Comparison of ENCODE assay signal across 9 cellular contexts in the genomic region with DNA sequence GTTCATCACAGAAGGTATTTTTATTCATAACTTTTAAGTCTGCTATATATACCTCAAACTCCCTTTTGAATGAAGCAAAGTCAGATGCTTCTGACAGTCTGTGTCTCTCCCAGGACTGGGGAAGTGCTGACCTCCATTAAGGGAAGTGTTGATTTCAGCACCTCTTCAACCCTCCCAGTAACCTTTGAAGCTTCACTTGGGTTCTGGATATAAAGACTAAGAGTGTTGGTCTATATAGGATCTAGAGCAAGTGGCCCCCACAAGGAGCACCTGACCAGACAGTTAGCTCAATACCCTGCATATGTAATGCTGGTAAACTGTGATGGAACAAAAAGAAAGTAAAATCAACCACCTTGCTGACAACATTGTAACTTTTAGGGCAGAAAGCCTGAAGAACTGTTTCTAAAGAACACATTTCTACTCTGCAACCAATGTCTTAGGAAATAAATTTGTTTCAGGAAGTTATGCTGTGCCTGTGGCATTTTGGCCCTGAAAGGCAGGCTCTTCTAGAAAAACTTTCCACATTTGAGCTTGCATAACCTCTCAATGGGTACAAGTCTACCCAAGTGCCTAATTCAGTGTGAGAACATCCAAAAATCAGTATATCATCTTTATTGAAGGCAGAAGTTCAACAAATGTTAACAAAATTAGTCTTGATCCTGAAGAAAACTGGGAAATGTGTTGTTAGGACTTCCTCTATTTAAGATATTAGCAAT. TPM values are rescaled to one million over a fixed set of nuclear protein-coding genes. Genes with fewer than 3 reads are reported as not detected.
DNase-seq lines count a peak whose midpoint lies in the region; ATAC-seq, FAIRE-seq and TF ChIP-seq lines count a peak whose summit lies in the region.
"Had no signal": no experiment of that assay in that cellular context is flagged by ENCODE, and none has a peak within 500 bp of the region (broad histone marks: within the 10 kb centered on the region; RNA-seq: fewer than 3 reads in every experiment).

No MANE protein-coding gene starts in this region.

- H3K79me2 ChIP-seq in keratinocyte (ENCODE audit: control insufficient read depth, insufficient read depth, low read length), result no peaks in the 10 kb centered on the region

- peaks cover 10% of the 10 kb centered on the region for H3K36me3 Mint-ChIP-seq in CD8-positive, alpha-beta T cell
- H3K36me3 Mint-ChIP-seq in T-helper 1 cell treated with Interleukin-12 subunit alpha and Interleukin-12 subunit beta and Interleukin-4 antibody, amounts not matched to agents 30 μg/mL and 1 μg/mL, for 36 hours (ENCODE audit: low read depth), result peaks cover 24% of the 10 kb centered on the region

- H3K36me3 ChIP-seq in CD8-positive, alpha-beta T cell (ENCODE audit: insufficient read depth, low read length), result no peaks in the 10 kb centered on the region
- no peaks in the 10 kb centered on the region for H3K36me3 ChIP-seq in keratinocyte (ENCODE audit: control insufficient read depth in 2 of 2, extremely low read depth in 1 of 2, insufficient read depth in 2 of 2, low read length in 2 of 2)

- peak overlapping the region; percentile 83 for H3K4me3 Mint-ChIP-seq in CD8-positive, alpha-beta T cell
- peak overlapping the region; percentile 87 for H3K4me3 Mint-ChIP-seq in T-helper 1 cell treated with Interleukin-12 subunit alpha and Interleukin-12 subunit beta and Interleukin-4 antibody, amounts not matched to agents 30 μg/mL and 1 μg/mL, for 36 hours

- H4K20me1 ChIP-seq in keratinocyte (ENCODE audit: control insufficient read depth, extremely low read depth, insufficient read depth, low read length), result no peaks in the 10 kb centered on the region

- CTCF ChIA-PET in CD8-positive, alpha-beta T cell (lab: Charles Lee), result interaction anchor here (0.6 to 0.7 kb wide), 2 partner anchors 31 to 57 kb away, joined by 3 to 4 read pairs; partner anchors contain the start of genes AP4B1 and HIPK1

- peak; percentile 15 for ATAC-seq in CD8-positive, alpha-beta T cell
- peak; percentile 7 for ATAC-seq in HG02759 (IDR thresholded peaks at IDR 0.05; ENCODE audit: unreplicated experiment)
- ATAC-seq in GM18907 (IDR thresholded peaks at IDR 0.05; ENCODE audit: unreplicated experiment), result no peak

- POLR2A ChIA-PET in CD8-positive, alpha-beta T cell (lab: Charles Lee), result interaction anchor here (0.6 to 1.3 kb wide), 5 partner anchors 12 to 75 kb away, joined by 3 to 4 read pairs (median 3); partner anchors contain the start of genes AP4B1 and DCLRE1B

- peaks cover 80% of the 10 kb centered on the region for H3K4me1 Mint-ChIP-seq in CD8-positive, alpha-beta T cell (ENCODE audit: low read depth)
- peaks cover 63% of the 10 kb centered on the region for H3K4me1 Mint-ChIP-seq in T-helper 1 cell treated with Interleukin-12 subunit alpha and Interleukin-12 subunit beta and Interleukin-4 antibody, amounts not matched to agents 30 μg/mL and 1 μg/mL, for 36 hours (ENCODE audit: low read depth)

- intact Hi-C loops in CD8-positive, alpha-beta T cell (cut with DNase I, micrococcal nuclease), result no loop called here

- H3K4me1 ChIP-seq in CD8-positive, alpha-beta T cell (ENCODE audit: insufficient read depth, low read length), result peaks cover 65% of the 10 kb centered on the region
- H3K4me1 ChIP-seq in keratinocyte (ENCODE audit: control insufficient read depth, extremely low read depth, insufficient read depth, low read length), result peaks cover 53% of the 10 kb centered on the region

- DNase-seq in CD8-positive, alpha-beta T cell, result peak in 1 of 7 experiments; percentile 21
- no peak for DNase-seq in keratinocyte (ENCODE audit: low read depth, low spot score)
- no peak for DNase-seq in NCI-H1105 (lab: John Stamatoyannopoulos, UW)
- no peak for DNase-seq in substantia nigra (lab: John Stamatoyannopoulos, UW)
- DNase-seq in activated CD8-positive, alpha-beta memory T cell treated with anti-CD3 and anti-CD28 coated beads for 24 hours, result no peak
- DNase-seq: NCI-H1436 treated with DMSO at 0.1 percent for 48 hours had no signal

- H3K9me3 Mint-ChIP-seq in CD8-positive, alpha-beta T cell, result no peaks in the 10 kb centered on the region
- H3K9me3 Mint-ChIP-seq in T-helper 1 cell treated with Interleukin-12 subunit alpha and Interleukin-12 subunit beta and Interleukin-4 antibody, amounts not matched to agents 30 μg/mL and 1 μg/mL, for 36 hours, result no peaks in the 10 kb centered on the region

- peak overlapping the region; percentile 33 for H2AFZ ChIP-seq in keratinocyte (ENCODE audit: control insufficient read depth, low read length)

- peak overlapping the region; percentile 46 for H3K4me3 ChIP-seq in CD8-positive, alpha-beta T cell (ENCODE audit: low read depth, low read length)
- H3K4me3 ChIP-seq in keratinocyte (ENCODE audit: control insufficient read depth in 2 of 3, extremely low read depth in 1 of 3, insufficient read depth in 2 of 3, low read depth in 1 of 3, low read length in 3 of 3), result no peak overlapping the region

- H3K27me3 ChIP-seq in CD8-positive, alpha-beta T cell (ENCODE audit: insufficient read depth, low read length), result no peaks in the 10 kb centered on the region
- no peaks in the 10 kb centered on the region for H3K27me3 ChIP-seq in keratinocyte (ENCODE audit: control insufficient read depth, extremely low read depth, insufficient read depth, low read length)

- no peak overlapping the region for H3K9ac ChIP-seq in keratinocyte (ENCODE audit: control insufficient read depth, extremely low read depth, insufficient read depth, low read length)

- no peaks in the 10 kb centered on the region for H3K27me3 Mint-ChIP-seq in CD8-positive, alpha-beta T cell (ENCODE audit: low read depth)
- no peaks in the 10 kb centered on the region for H3K27me3 Mint-ChIP-seq in T-helper 1 cell treated with Interleukin-12 subunit alpha and Interleukin-12 subunit beta and Interleukin-4 antibody, amounts not matched to agents 30 μg/mL and 1 μg/mL, for 36 hours (ENCODE audit: low read depth)

- H3K27ac ChIP-seq in CD8-positive, alpha-beta T cell (ENCODE audit: low read depth, low read length), result peak overlapping the region; percentile 82
- H3K27ac ChIP-seq in keratinocyte (ENCODE audit: control insufficient read depth, insufficient read depth, low read length) (no peak overlapping the region), substantia nigra (ENCODE audit: low read depth, low read length, poor library complexity, severe bottlenecking) (no peak overlapping the region)

- dilution Hi-C loops in keratinocyte (cut with MboI; ENCODE audit: extremely low pct_ligation_motif_present, low sequenced_read_pairs), result no loop called here

- peak overlapping the region; percentile 39 for H3K4me2 ChIP-seq in keratinocyte (ENCODE audit: control insufficient read depth, extremely low read depth, insufficient read depth, low read depth, low read length)

- H3K9me1 ChIP-seq in keratinocyte (ENCODE audit: control insufficient read depth, extremely low read depth, insufficient read depth, low read length), result no peaks in the 10 kb centered on the region

- FAIRE-seq in keratinocyte (lab: Jason Lieb, UNC), result no peak

- H3K9me3 ChIP-seq in CD8-positive, alpha-beta T cell (ENCODE audit: low read length), result no peaks in the 10 kb centered on the region
- no peaks in the 10 kb centered on the region for H3K9me3 ChIP-seq in keratinocyte (ENCODE audit: control insufficient read depth, low read depth, low read length)

- peak overlapping the region; percentile 98 for H3K27ac Mint-ChIP-seq in CD8-positive, alpha-beta T cell
- peak overlapping the region; percentile 97 for H3K27ac Mint-ChIP-seq in T-helper 1 cell treated with Interleukin-12 subunit alpha and Interleukin-12 subunit beta and Interleukin-4 antibody, amounts not matched to agents 30 μg/mL and 1 μg/mL, for 36 hours

- TF ChIP-seq CTCF in CD8-positive, alpha-beta T cell (IDR thresholded peaks at IDR 0.05), result no peak
- TF ChIP-seq CTCF in keratinocyte (optimal IDR thresholded peaks at IDR 0.05 in 1 of 3, IDR thresholded peaks at IDR 0.05 in 1 of 3, conservative IDR thresholded peaks at IDR 0.05 in 1 of 3; ENCODE audit: extremely low read depth in 1 of 3, insufficient read depth in 2 of 3, low read length in 3 of 3), result no peak

RNA-seq across cellular contexts. Expression of gene PTPN22, which starts 0.9 kb away (rescaled TPM):
- 10 to 100 TPM; 48.6 to 52.4 TPM for total RNA-seq in CD8-positive, alpha-beta T cell
- 0.07 to 0.39 TPM (median 0.23 TPM) in 3 replicates for polyA plus RNA-seq in keratinocyte
- not detected for polyA plus RNA-seq in keratinocyte (2011; ENCODE audit: low read depth)
- 0.09 and 0.13 TPM in 2 replicates for polyA plus RNA-seq in keratinocyte (2011; cell fraction: cytosol; rRNA removed)
- polyA plus RNA-seq in keratinocyte (2011; cell fraction: nucleus; rRNA removed), result 0.20 and 0.27 TPM in 2 replicates
- polyA plus RNA-seq in keratinocyte (2012; ENCODE audit: low replicate concordance), result 0.17 TPM in 1 of 2 replicates, not detected in the other
- 0.26 to 0.43 TPM in 2 of 3 replicates, not detected in the other for polyA minus RNA-seq in keratinocyte
- not detected for polyA minus RNA-seq in keratinocyte (2011; cell fraction: cytosol; rRNA and poly(A)+ RNA removed)
- 0.63 TPM in 1 of 2 replicates, not detected in the other for polyA minus RNA-seq in keratinocyte (2011; cell fraction: nucleus; rRNA and poly(A)+ RNA removed)

RNA-seq across cellular contexts. Expression of gene BCL2L15, which starts 15.0 kb away (rescaled TPM):
- total RNA-seq in CD8-positive, alpha-beta T cell, result 1 to 10 TPM in 1 of 2 experiments, under 1 TPM in 1; 0.89 to 2.0 TPM
- 0.03 to 0.09 TPM (median 0.08 TPM) in 3 replicates for polyA plus RNA-seq in keratinocyte
- not detected for polyA plus RNA-seq in keratinocyte (2011; ENCODE audit: low read depth)
- polyA plus RNA-seq in keratinocyte (2011; cell fraction: cytosol; rRNA removed), result 0.02 and 0.03 TPM in 2 replicates
- polyA plus RNA-seq in keratinocyte (2011; cell fraction: nucleus; rRNA removed), result 0.15 and 0.17 TPM in 2 replicates
- polyA plus RNA-seq in keratinocyte (2012; ENCODE audit: low replicate concordance), result 0.16 TPM in 1 of 2 replicates, not detected in the other
- 0.07 to 0.83 TPM in 2 of 3 replicates, not detected in the other for polyA minus RNA-seq in keratinocyte
- not detected for polyA minus RNA-seq in keratinocyte (2011; cell fraction: cytosol; rRNA and poly(A)+ RNA removed)
- polyA minus RNA-seq in keratinocyte (2011; cell fraction: nucleus; rRNA and poly(A)+ RNA removed), result not detected in 2 replicates

RNA-seq across cellular contexts. Expression of gene AP4B1, which starts 32.2 kb away (rescaled TPM):
- 10 to 100 TPM; 63.7 to 67.3 TPM for total RNA-seq in CD8-positive, alpha-beta T cell
- 11.6 to 16.9 TPM (median 16.5 TPM) in 3 replicates for polyA plus RNA-seq in keratinocyte
- 11.1 TPM for polyA plus RNA-seq in keratinocyte (2011; ENCODE audit: low read depth)
- 6.6 and 9.4 TPM in 2 replicates for polyA plus RNA-seq in keratinocyte (2011; cell fraction: cytosol; rRNA removed)
- polyA plus RNA-seq in keratinocyte (2011; cell fraction: nucleus; rRNA removed), result 31.4 and 37.8 TPM in 2 replicates
- polyA plus RNA-seq in keratinocyte (2012; ENCODE audit: low replicate concordance), result 6.0 and 11.6 TPM in 2 replicates
- polyA minus RNA-seq in keratinocyte, result 8.7 to 20.2 TPM (median 15.6 TPM) in 3 replicates
- polyA minus RNA-seq in keratinocyte (2011; cell fraction: cytosol; rRNA and poly(A)+ RNA removed), result 10.7 TPM
- 9.3 and 16.5 TPM in 2 replicates for polyA minus RNA-seq in keratinocyte (2011; cell fraction: nucleus; rRNA and poly(A)+ RNA removed)

RNA-seq across cellular contexts. Expression of gene DCLRE1B, which starts 32.7 kb away (rescaled TPM):
- total RNA-seq in CD8-positive, alpha-beta T cell, result 1 to 10 TPM; 8.1 to 9.1 TPM
- polyA plus RNA-seq in keratinocyte, result 4.8 to 6.4 TPM (median 5.4 TPM) in 3 replicates
- polyA plus RNA-seq in keratinocyte (2011; ENCODE audit: low read depth), result 0.70 TPM
- 4.8 and 4.9 TPM in 2 replicates for polyA plus RNA-seq in keratinocyte (2011; cell fraction: cytosol; rRNA removed)
- 4.5 and 5.0 TPM in 2 replicates for polyA plus RNA-seq in keratinocyte (2011; cell fraction: nucleus; rRNA removed)
- 2.8 and 8.3 TPM in 2 replicates for polyA plus RNA-seq in keratinocyte (2012; ENCODE audit: low replicate concordance)
- 5.8 to 11.7 TPM (median 6.4 TPM) in 3 replicates for polyA minus RNA-seq in keratinocyte
- 2.9 TPM for polyA minus RNA-seq in keratinocyte (2011; cell fraction: cytosol; rRNA and poly(A)+ RNA removed)
- 3.1 and 4.3 TPM in 2 replicates for polyA minus RNA-seq in keratinocyte (2011; cell fraction: nucleus; rRNA and poly(A)+ RNA removed)

RNA-seq across cellular contexts. Expression of gene HIPK1, which starts 56.7 kb away (rescaled TPM):
- total RNA-seq in CD8-positive, alpha-beta T cell, result 100 to 1,000 TPM; 301 to 312 TPM
- polyA plus RNA-seq in keratinocyte, result 19.9 to 23.2 TPM (median 20.5 TPM) in 3 replicates
- polyA plus RNA-seq in keratinocyte (2011; ENCODE audit: low read depth), result 8.8 TPM
- polyA plus RNA-seq in keratinocyte (2011; cell fraction: cytosol; rRNA removed), result 11.5 and 18.7 TPM in 2 replicates
- 26.4 and 27.5 TPM in 2 replicates for polyA plus RNA-seq in keratinocyte (2011; cell fraction: nucleus; rRNA removed)
- polyA plus RNA-seq in keratinocyte (2012; ENCODE audit: low replicate concordance), result 11.7 and 15.6 TPM in 2 replicates
- polyA minus RNA-seq in keratinocyte, result 75.4 to 91.2 TPM (median 87.3 TPM) in 3 replicates
- polyA minus RNA-seq in keratinocyte (2011; cell fraction: cytosol; rRNA and poly(A)+ RNA removed), result 37.2 TPM
- polyA minus RNA-seq in keratinocyte (2011; cell fraction: nucleus; rRNA and poly(A)+ RNA removed), result 40.8 and 62.8 TPM in 2 replicates
